In genomic region chr17:38728290-38728831, GRCh38 we compare ENCODE assay signal across 10 cellular contexts. TPM values are rescaled to one million over a fixed set of nuclear protein-coding genes. Genes with fewer than 3 reads are reported as not detected.
DNase-seq lines count a peak whose midpoint lies in the region; ATAC-seq, FAIRE-seq and TF ChIP-seq lines count a peak whose summit lies in the region.
"Had no signal": no experiment of that assay in that cellular context is flagged by ENCODE, and none has a peak within 500 bp of the region (broad histone marks: within the 10 kb centered on the region; RNA-seq: fewer than 3 reads in every experiment).

No MANE protein-coding gene starts in this region.

- TF ChIP-seq POLR2A in breast epithelium (IDR thresholded peaks at IDR 0.05): no peak

- no peak overlapping the region for H3K4me3 ChIP-seq in small intestine (ENCODE audit: low read depth in 1 of 2, low read length in 2 of 2)
- no peak overlapping the region for H3K4me3 ChIP-seq in breast epithelium
- no peak overlapping the region for H3K4me3 ChIP-seq in tibial artery

- H3K9me3 ChIP-seq in small intestine (ENCODE audit: control insufficient read depth, low read depth) (no peaks in the 10 kb centered on the region), breast epithelium (no peaks in the 10 kb centered on the region), tibial artery (no peaks in the 10 kb centered on the region)

- POLR2A ChIA-PET in RWPE1 (lab: Yijun Ruan, JAX; ENCODE audit: low non-redundant PET): interaction anchor here (0.6 kb wide), 1 partner anchor 45 kb away, joined by 6 read pairs; no protein-coding TSS in a partner anchor

- peaks cover 0 to 2% of the 10 kb centered on the region in 2 donors for H3K36me3 ChIP-seq in small intestine (ENCODE audit: control insufficient read depth in 2 of 2, insufficient read depth in 2 of 2, low read length in 2 of 2)
- H3K36me3 ChIP-seq in breast epithelium: peaks cover 3% of the 10 kb centered on the region
- H3K36me3 ChIP-seq in tibial artery: peaks cover 4 to 42% (median 22%) of the 10 kb centered on the region in 3 donors

- H3K4me1 ChIP-seq in small intestine (ENCODE audit: control insufficient read depth in 2 of 2, insufficient read depth in 1 of 2, low read depth in 1 of 2, low read length in 1 of 2) (peaks cover 7 to 10% of the 10 kb centered on the region in 2 donors), breast epithelium (peaks cover 2 to 21% of the 10 kb centered on the region in 2 donors), tibial artery (peaks cover 0 to 44% (median 35%) of the 10 kb centered on the region in 4 donors)

- 64 to 71% (median 68%) methylated on average over 8 of the region's 8 CpGs for WGBS in small intestine, 3 donors

- H3K27ac ChIP-seq in RWPE1 (peak overlapping the region; percentile 89), small intestine (ENCODE audit: low read depth in 1 of 2, low read length in 1 of 2) (peak overlapping the region; percentile 65 to 66), breast epithelium (peak overlapping the region in 1 of 2 donors; percentile 80), tibial artery (peak overlapping the region in 1 of 2 donors; percentile 94)

- TF ChIP-seq CTCF in RWPE1 (conservative IDR thresholded peaks at IDR 0.05; ENCODE audit: low read depth): no peak
- TF ChIP-seq CTCF in breast epithelium (IDR thresholded peaks at IDR 0.05): no peak
- no peak for TF ChIP-seq CTCF in tibial artery (IDR thresholded peaks at IDR 0.05)

- DNase-seq in CMK (ENCODE audit: low read depth) (peak; percentile 70), RWPE1 (ENCODE audit: low spot score) (no peak), small intestine (peak; percentile 70), frontal cortex (ENCODE audit: low spot score in 2 of 2) (no peak), breast epithelium (ENCODE audit: low spot score in 2 of 2) (no peak), tibial artery (no peak)
- DNase-seq in activated effector memory CD4-positive, alpha-beta T cell treated with Interleukin-2 at 50 U/mL for 16 hours: peak; percentile 69
- DNase-seq: HFFc6, NCI-H2107 had no signal

- H3K27me3 ChIP-seq in small intestine (ENCODE audit: control insufficient read depth in 2 of 2, insufficient read depth in 2 of 2, low read length in 2 of 2): no peaks in the 10 kb centered on the region
- no peaks in the 10 kb centered on the region for H3K27me3 ChIP-seq in breast epithelium
- H3K27me3 ChIP-seq in tibial artery: no peaks in the 10 kb centered on the region

- no peak for FAIRE-seq in small intestine (lab: Jason Lieb, UNC)
- no peak for FAIRE-seq in frontal cortex (lab: Jason Lieb, UNC)

- CTCF ChIA-PET in RWPE1 (lab: Yijun Ruan, JAX): interaction anchor here (0.5 to 0.6 kb wide), 3 partner anchors 88 to 1677 kb away, joined by 3 to 4 read pairs (median 3); no protein-coding TSS in a partner anchor

- intact Hi-C loops in breast epithelium (cut with DNase I; ENCODE audit: low total_unique reads) (no loop called here), tibial artery (cut with DNase I; ENCODE audit: low total_unique reads) (no loop called here)

- no peak for ATAC-seq in GM18907 (IDR thresholded peaks at IDR 0.05; ENCODE audit: unreplicated experiment)

RNA-seq across cellular contexts. Expression of gene CISD3, which starts 1.8 kb away (rescaled TPM):
- polyA plus RNA-seq in small intestine: 100 to 1,000 TPM; 128 to 186 (median 135) TPM
- total RNA-seq in frontal cortex (0.82 TPM), breast epithelium (10 to 100 TPM in 2 of 3 donors, 1 to 10 TPM in 1; 8.9 to 15.0 (median 12.5) TPM)

RNA-seq across cellular contexts. Expression of gene PCGF2, which starts 19.8 kb away (rescaled TPM):
- polyA plus RNA-seq in small intestine: 10 to 100 TPM in 2 of 3 donors, 1 to 10 TPM in 1; 7.6 to 30.2 (median 16.7) TPM
- total RNA-seq in frontal cortex (8.2 TPM), breast epithelium (1 to 10 TPM; 6.4 to 9.5 (median 9.3) TPM)

RNA-seq across cellular contexts. Expression of gene MLLT6, which starts 23.3 kb away (rescaled TPM):
- 10 to 100 TPM; 19.5 to 48.2 (median 30.0) TPM for polyA plus RNA-seq in small intestine
- total RNA-seq in frontal cortex: 16.3 TPM
- total RNA-seq in breast epithelium: 100 to 1,000 TPM in 1 of 3 donors, 10 to 100 TPM in 2; 41.9 to 101 (median 90.5) TPM

RNA-seq across cellular contexts. Expression of gene PSMB3, which starts 24.2 kb away (rescaled TPM):
- 100 to 1,000 TPM; 243 to 310 (median 253) TPM for polyA plus RNA-seq in small intestine
- total RNA-seq in frontal cortex (196 TPM), breast epithelium (100 to 1,000 TPM; 132 to 214 (median 167) TPM)

RNA-seq across cellular contexts. Expression of gene EPOP, which starts 53.6 kb away (rescaled TPM):
- 1 to 10 TPM in 1 of 3 donors, under 1 TPM in 1, not detected in 1; 0.22 to 1.3 TPM for polyA plus RNA-seq in small intestine
- total RNA-seq in frontal cortex (0.82 TPM), breast epithelium (1 to 10 TPM; 2.0 to 2.1 (median 2.0) TPM)

Comparison
In these comparisons a context has a peak if more than half of its experiments do, and no peak if none do; other contexts are left out.
1. DNase-seq: peak in CMK (single experiment), activated effector memory CD4-positive, alpha-beta T cell treated with Interleukin-2 at 50 U/mL for 16 hours (single experiment) and small intestine (single experiment); none in RWPE1 (single experiment), frontal cortex (0 of 2), breast epithelium (0 of 2) and tibial artery (0 of 2).